1 cellular context compared by ENCODE assay signal in genomic region chr11:46392421-46393230, GRCh38.
A peak's percentile ranks its signal among the peaks of the same experiment; 100 is the strongest.
TF ChIP-seq lines count a peak whose summit lies in the region.

No MANE protein-coding gene starts in this region.

TF ChIP-seq in HEK293, 187 proteins besides CTCF, POLR2A, EP300 and RAD21 (continued from another document):
- TF ChIP-seq ZNF518A (tag by site-specific recombination; conservative IDR thresholded peaks at IDR 0.05; ENCODE audit: low read depth) = 0 out of 2 replicates have a peak, but pooled peaks have one; percentile 12
- TF ChIP-seq ZNF2 (tag by site-specific recombination; IDR thresholded peaks at IDR 0.05) = peak; percentile 66; the same call in 1 of the 2 replicates
- TF ChIP-seq ZBTB26 (tag by site-specific recombination; optimal IDR thresholded peaks at IDR 0.05) = peak; percentile 77
- no peak for TF ChIP-seq SALL2 (tag by site-specific recombination; IDR thresholded peaks at IDR 0.05; ENCODE audit: borderline replicate concordance)
- no peak for TF ChIP-seq ZNF10 (tag by site-specific recombination; IDR thresholded peaks at IDR 0.05)
- no peak; the same call in 1 of the 2 replicates for TF ChIP-seq ZNF660 (tag by site-specific recombination; IDR thresholded peaks at IDR 0.05)
- peak; percentile 52; the same call in 1 of the 2 replicates for TF ChIP-seq KLF1 (tag by site-specific recombination; IDR thresholded peaks at IDR 0.05)
- no peak for TF ChIP-seq HOXD13 (CRISPR knock-in tag; IDR thresholded peaks at IDR 0.05; ENCODE audit: borderline replicate concordance)
- TF ChIP-seq ZNF394 (tag by site-specific recombination; IDR thresholded peaks at IDR 0.05; ENCODE audit: borderline replicate concordance) = peak; percentile 28; the same call in 1 of the 2 replicates
- TF ChIP-seq ZSCAN18 (tag by site-specific recombination; IDR thresholded peaks at IDR 0.05) = no peak
- TF ChIP-seq ZEB2 (tag by site-specific recombination; IDR thresholded peaks at IDR 0.05) = peak; percentile 65; the same call in 1 of the 2 replicates
- TF ChIP-seq ZNF645 (tag by site-specific recombination; IDR thresholded peaks at IDR 0.05) = no peak
- no peak for TF ChIP-seq ZNF146 (tag by site-specific recombination; IDR thresholded peaks at IDR 0.05)
- TF ChIP-seq YY2 (tag by site-specific recombination; IDR thresholded peaks at IDR 0.05) = no peak
- peak; percentile 76 for TF ChIP-seq ZNF335 (tag by site-specific recombination; conservative IDR thresholded peaks at IDR 0.05)
- peak; percentile 70 for TF ChIP-seq GLIS1 (tag by site-specific recombination; IDR thresholded peaks at IDR 0.05)
- no peak for TF ChIP-seq ZNF48 (tag by site-specific recombination; IDR thresholded peaks at IDR 0.05)
- TF ChIP-seq ZNF184 (tag by site-specific recombination; IDR thresholded peaks at IDR 0.05) = no peak
- TF ChIP-seq KLF8 (tag by site-specific recombination; IDR thresholded peaks at IDR 0.05) = peak; percentile 94
- peak; percentile 30; the same call in 1 of the 2 replicates for TF ChIP-seq ZNF629 (tag by site-specific recombination; IDR thresholded peaks at IDR 0.05)
- TF ChIP-seq ZNF701 (tag by site-specific recombination; IDR thresholded peaks at IDR 0.05) = no peak
- TF ChIP-seq ZNF248 (tag by site-specific recombination; IDR thresholded peaks at IDR 0.05) = no peak
- TF ChIP-seq ZNF654 (tag by site-specific recombination; IDR thresholded peaks at IDR 0.05; ENCODE audit: low read depth) = no peak
- peak; percentile 48; the same call in 1 of the 2 replicates for TF ChIP-seq ZNF324 (tag by site-specific recombination; IDR thresholded peaks at IDR 0.05)
- peak; percentile 78 for TF ChIP-seq GLIS2 (tag by site-specific recombination; IDR thresholded peaks at IDR 0.05)
- peak; percentile 90 for TF ChIP-seq ZNF398 (tag by site-specific recombination; IDR thresholded peaks at IDR 0.05)
- peak; percentile 59; the same call in 1 of the 2 replicates for TF ChIP-seq ZBTB7A (tag by site-specific recombination; IDR thresholded peaks at IDR 0.05; ENCODE audit: low read depth)
- no peak for TF ChIP-seq ZNF16 (tag by site-specific recombination; IDR thresholded peaks at IDR 0.05; ENCODE audit: low read depth)
- TF ChIP-seq ZNF416 (tag by site-specific recombination; IDR thresholded peaks at IDR 0.05) = no peak
- TF ChIP-seq ZNF155 (tag by site-specific recombination; IDR thresholded peaks at IDR 0.05) = no peak
- TF ChIP-seq YY1 (tag by site-specific recombination; IDR thresholded peaks at IDR 0.05) = no peak
- peak; percentile 59 for TF ChIP-seq ZNF600 (tag by site-specific recombination; IDR thresholded peaks at IDR 0.05)
- no peak for TF ChIP-seq ZSCAN23 (tag by site-specific recombination; IDR thresholded peaks at IDR 0.05)
- TF ChIP-seq WT1 (tag by site-specific recombination; IDR thresholded peaks at IDR 0.05) = 0 out of 2 replicates have a peak, but pooled peaks have one; percentile 20
- no peak for TF ChIP-seq ZNF114 (tag by site-specific recombination; IDR thresholded peaks at IDR 0.05)
- peak; percentile 50 for TF ChIP-seq ZBTB11 (tag by site-specific recombination; conservative IDR thresholded peaks at IDR 0.05; ENCODE audit: low read depth)
- peak; percentile 19; the same call in 1 of the 2 replicates for TF ChIP-seq ZNF449 (tag by site-specific recombination; IDR thresholded peaks at IDR 0.05)
- peak; percentile 61 for TF ChIP-seq KLF9 (tag by site-specific recombination; IDR thresholded peaks at IDR 0.05; ENCODE audit: low read depth)
- no peak for TF ChIP-seq ZNF639 (tag by site-specific recombination; IDR thresholded peaks at IDR 0.05)
- no peak for TF ChIP-seq ZNF596 (tag by site-specific recombination; IDR thresholded peaks at IDR 0.05)
- no peak for TF ChIP-seq ZNF623 (tag by site-specific recombination; IDR thresholded peaks at IDR 0.05)
